Comparison of ENCODE assay signal across 20 cellular contexts in the genomic region with DNA sequence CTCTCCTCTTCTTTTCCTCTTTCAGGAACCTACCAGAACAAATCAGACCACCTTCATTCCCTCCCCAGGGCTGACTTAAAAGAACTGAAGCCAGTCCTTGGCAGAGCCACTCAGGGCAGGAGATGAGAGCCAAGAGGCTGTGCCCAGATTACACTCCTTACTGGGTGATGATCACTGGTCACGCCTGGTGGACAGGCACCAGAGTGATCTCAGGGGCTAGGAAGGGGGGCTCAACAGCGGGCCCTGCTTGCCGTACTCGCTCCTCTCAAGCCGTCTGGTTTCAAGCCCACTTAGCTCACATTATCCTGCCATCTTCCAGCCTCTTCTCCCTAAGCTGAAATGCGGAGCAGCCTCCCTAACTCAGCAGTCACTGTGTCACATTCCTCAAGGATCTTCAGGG. TPM values are rescaled to one million over a fixed set of nuclear protein-coding genes. Genes with fewer than 3 reads are reported as not detected.
A peak's percentile ranks its signal among the peaks of the same experiment; 100 is the strongest.
DNase-seq lines count a peak whose midpoint lies in the region; ATAC-seq and TF ChIP-seq lines count a peak whose summit lies in the region.
"Had no signal": no experiment of that assay in that cellular context is flagged by ENCODE, and none has a peak within 500 bp of the region (broad histone marks: within the 10 kb centered on the region; RNA-seq: fewer than 3 reads in every experiment).

No MANE protein-coding gene starts in this region.

- H3K4me1 Mint-ChIP-seq in activated T-cell treated with anti-CD3 and anti-CD28 coated beads, Interleukin-2, amount 50 U/mL, for 4 hours (ENCODE audit: low read depth): peaks cover 13% of the 10 kb centered on the region
- peaks cover 7% of the 10 kb centered on the region for H3K4me1 Mint-ChIP-seq in central memory CD8-positive, alpha-beta T cell
- H3K4me1 Mint-ChIP-seq in nephron (peaks cover 40% of the 10 kb centered on the region), type B pancreatic cell (ENCODE audit: unreplicated experiment) (peaks cover 28% of the 10 kb centered on the region)

- DNase-seq in activated T-cell treated with anti-CD3 and anti-CD28 coated beads, Interleukin-2, amount 50 U/mL, for 4 hours: no peak
- no peak for DNase-seq in activated T-cell treated with anti-CD3 and anti-CD28 coated beads, Interleukin-2, amount 50 U/mL, for 1 hour
- DNase-seq in central memory CD8-positive, alpha-beta T cell (ENCODE audit: low spot score in 2 of 2): no peak
- DNase-seq in type B pancreatic cell (ENCODE audit: extremely low spot score, unreplicated experiment) (no peak), pons (ENCODE audit: low spot score) (no peak)
- DNase-seq: activated CD4-positive, alpha-beta T cell treated with anti-CD3 and anti-CD28 coated beads for 4 hours; activated CD8-positive, alpha-beta memory T cell treated with anti-CD3 and anti-CD28 coated beads for 24 hours; activated gamma-delta T cell treated with Interleukin-2 at 50 U/mL for 16 hours; body of pancreas; DMS153; Karpas-422; NCI-H1436 treated with DMSO at 0.1 percent for 48 hours; NCI-H446 treated with DMSO at 0.1 percent for 48 hours; stimulated activated CD4-positive, alpha-beta T cell treated with anti-CD3 and anti-CD28 coated beads, Interleukin-15, amount 100 ng/mL, for 24 hours; stimulated activated naive B cell treated with anti-CD40 and anti-IgM and Interleukin-4, amounts not matched to agents 10 μg/mL and 1 μg/mL and 100 μg/mL, for 72 hours had no signal

- TF ChIP-seq CTCF in nephron (IDR thresholded peaks at IDR 0.05; ENCODE audit: unreplicated experiment in 3 of 3): no peak
- TF ChIP-seq CTCF in type B pancreatic cell (conservative IDR thresholded peaks at IDR 0.05): no peak

- ATAC-seq in activated T-cell treated with anti-CD3 and anti-CD28 coated beads, Interleukin-2, amount 50 U/mL, for 4 hours: no peak
- no peak for ATAC-seq in central memory CD8-positive, alpha-beta T cell (replicated peaks; ENCODE audit: extremely low read depth, poor library complexity, severe bottlenecking)
- ATAC-seq in GM21515 (IDR thresholded peaks at IDR 0.05; ENCODE audit: unreplicated experiment) (no peak), GM19455 (IDR thresholded peaks at IDR 0.05; ENCODE audit: unreplicated experiment) (no peak)
- ATAC-seq: body of pancreas; HCT116; stimulated activated naive B cell treated with anti-CD40 and anti-IgM and Interleukin-4, amounts not matched to agents 10 μg/mL and 1 μg/mL and 100 μg/mL, for 72 hours had no signal

- peak overlapping the region; percentile 69 for H3K27ac Mint-ChIP-seq in central memory CD8-positive, alpha-beta T cell (ENCODE audit: low read depth)
- H3K27ac Mint-ChIP-seq in nephron (no peak overlapping the region), type B pancreatic cell (no peak overlapping the region)

- no peaks in the 10 kb centered on the region for H3K27me3 Mint-ChIP-seq in activated T-cell treated with anti-CD3 and anti-CD28 coated beads, Interleukin-2, amount 50 U/mL, for 4 hours (ENCODE audit: low read depth)
- H3K27me3 Mint-ChIP-seq in central memory CD8-positive, alpha-beta T cell: no peaks in the 10 kb centered on the region
- H3K27me3 Mint-ChIP-seq in nephron (ENCODE audit: low read depth) (no peaks in the 10 kb centered on the region), type B pancreatic cell (peaks cover 3% of the 10 kb centered on the region)
- H3K27me3 Mint-ChIP-seq: stimulated activated naive B cell treated with anti-CD40 and anti-IgM and Interleukin-4, amounts not matched to agents 10 μg/mL and 1 μg/mL and 100 μg/mL, for 72 hours had no signal

- H3K4me3 Mint-ChIP-seq in activated T-cell treated with anti-CD3 and anti-CD28 coated beads, Interleukin-2, amount 50 U/mL, for 4 hours: peak overlapping the region; percentile 14
- no peak overlapping the region for H3K4me3 Mint-ChIP-seq in central memory CD8-positive, alpha-beta T cell
- H3K4me3 Mint-ChIP-seq in nephron: peak overlapping the region; percentile 38 to 88 (median 63)
- peak overlapping the region; percentile 43 for H3K4me3 Mint-ChIP-seq in type B pancreatic cell

- H3K9me3 Mint-ChIP-seq in activated T-cell treated with anti-CD3 and anti-CD28 coated beads, Interleukin-2, amount 50 U/mL, for 4 hours: no peaks in the 10 kb centered on the region
- no peaks in the 10 kb centered on the region for H3K9me3 Mint-ChIP-seq in central memory CD8-positive, alpha-beta T cell
- H3K9me3 Mint-ChIP-seq in nephron (no peaks in the 10 kb centered on the region), type B pancreatic cell (peaks cover 3% of the 10 kb centered on the region)
- H3K9me3 Mint-ChIP-seq: T-helper 2 cell treated with Interferon-gamma antibody and Interleukin-4, amounts not matched to agents 5 μg/mL and 100 μg/mL, for 36 hours had no signal

- no peaks in the 10 kb centered on the region for H3K36me3 Mint-ChIP-seq in activated T-cell treated with anti-CD3 and anti-CD28 coated beads, Interleukin-2, amount 50 U/mL, for 4 hours (ENCODE audit: insufficient read depth)
- peaks cover 9% of the 10 kb centered on the region for H3K36me3 Mint-ChIP-seq in central memory CD8-positive, alpha-beta T cell (ENCODE audit: insufficient read depth)
- no peaks in the 10 kb centered on the region for H3K36me3 Mint-ChIP-seq in nephron (ENCODE audit: low read depth)
- H3K36me3 Mint-ChIP-seq in type B pancreatic cell: no peaks in the 10 kb centered on the region

RNA-seq across cellular contexts. Expression of a gene that starts 1.7 kb away (rescaled TPM):
- 10 to 100 TPM; 20.2 to 28.0 (median 23.8) TPM for total RNA-seq in activated T-cell treated with anti-CD3 and anti-CD28 coated beads, Interleukin-2, amount 50 U/mL, for 4 hours
- total RNA-seq in type B pancreatic cell (ENCODE audit: low replicate concordance): 24.6 and 25.8 TPM in 2 replicates
